ENCODE assay signal across 8 cellular contexts in the genomic region with DNA sequence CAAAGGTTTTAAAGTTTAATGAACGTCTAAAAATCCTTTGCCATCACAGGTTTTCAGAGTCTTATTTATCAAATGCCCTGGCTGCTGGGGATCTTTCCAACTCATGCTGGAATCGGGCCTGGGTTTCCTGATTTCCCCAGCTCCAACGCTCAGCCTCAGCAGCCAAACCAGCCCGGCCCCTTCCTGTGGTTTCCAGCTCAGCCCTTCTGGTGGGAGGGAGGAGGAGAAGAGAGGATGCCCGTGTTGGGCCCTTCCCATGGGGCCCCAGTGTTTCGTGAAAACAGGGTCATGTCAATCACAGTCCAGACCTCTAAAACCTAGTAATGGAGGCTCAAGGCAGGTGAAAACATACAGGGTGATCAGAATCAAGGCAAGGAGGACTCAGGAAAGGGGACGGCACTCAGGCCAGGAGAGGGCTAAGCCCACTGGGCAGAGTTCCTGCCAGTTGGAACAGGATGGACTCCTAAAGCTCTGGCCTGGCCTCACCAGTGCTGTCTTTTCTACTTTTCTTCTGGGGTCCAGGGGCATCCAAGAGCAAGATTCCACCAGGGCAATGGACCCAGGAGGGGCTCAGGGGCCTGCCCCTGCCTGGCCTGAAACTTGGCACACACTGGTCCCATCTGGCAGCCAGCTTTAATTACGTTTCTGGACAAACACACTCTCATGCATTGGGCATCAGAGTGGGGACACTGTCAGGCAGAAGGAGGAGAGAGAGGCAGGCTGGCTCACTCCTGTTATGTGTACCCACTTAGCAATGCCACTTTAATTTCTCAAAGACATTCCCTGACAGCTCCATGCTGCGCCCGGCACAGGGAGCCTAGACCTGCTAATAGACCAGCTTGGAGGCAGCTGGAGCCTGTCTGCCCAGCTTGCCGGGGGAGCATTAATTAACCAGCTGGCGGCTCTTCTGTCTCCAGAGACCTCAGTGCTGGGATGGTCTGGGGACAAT.
DNase-seq lines count a peak whose midpoint lies in the region; ATAC-seq lines count a peak whose summit lies in the region.

No MANE protein-coding gene starts in this region.

- H3K27ac ChIP-seq in skeletal muscle tissue (ENCODE audit: low read depth, low read length) (peak overlapping the region; percentile 73), Karpas-422 (ENCODE audit: low read length) (no peak overlapping the region)

- H3K9me2 ChIP-seq in Karpas-422 (replicated peaks; ENCODE audit: insufficient read depth, low read length) = no peaks in the 10 kb centered on the region

- H3K4me2 ChIP-seq in Karpas-422 (ENCODE audit: low read depth, low read length, poor library complexity, severe bottlenecking) = no peak overlapping the region

- ATAC-seq in Right ventricle myocardium inferior (peak; percentile 80), GM18511 (IDR thresholded peaks at IDR 0.05; ENCODE audit: unreplicated experiment) (no peak)

- H3K4me1 ChIP-seq in skeletal muscle tissue (ENCODE audit: control insufficient read depth in 3 of 3, insufficient read depth in 3 of 3, low read length in 3 of 3) (peaks cover 29 to 36% (median 35%) of the 10 kb centered on the region in 3 donors), Karpas-422 (ENCODE audit: low read length) (peaks cover 15% of the 10 kb centered on the region)

- H3K9me3 ChIP-seq in skeletal muscle tissue (ENCODE audit: control insufficient read depth in 3 of 3, low read length in 3 of 3) (peaks cover 0 to 4% (median 0%) of the 10 kb centered on the region in 3 donors), Karpas-422 (ENCODE audit: low read length) (peaks cover 14% of the 10 kb centered on the region)

- DNase-seq in H4 (ENCODE audit: low spot score) (peak; percentile 47), NOMO-1 (lab: John Stamatoyannopoulos, UW; ENCODE audit: unreplicated experiment in 2 of 2) (peak; percentile 48 to 54), Right ventricle myocardium inferior (ENCODE audit: missing footprints) (peak; percentile 81), OCI-M2 (lab: John Stamatoyannopoulos, UW; ENCODE audit: unreplicated experiment) (no peak), Karpas-422 (no peak)
- DNase-seq in stimulated activated CD4-positive, alpha-beta T cell treated with anti-CD3 and anti-CD28 coated beads, Interleukin-4, amount 100 ng/mL, for 1 hour = no peak

- no peaks in the 10 kb centered on the region for H3K79me2 ChIP-seq in Karpas-422 (ENCODE audit: low read length)

- H4K20me1 ChIP-seq in Karpas-422 (ENCODE audit: insufficient read depth, low read depth, low read length) = no peaks in the 10 kb centered on the region

- H2AFZ ChIP-seq in Karpas-422 (ENCODE audit: low read length) = no peak overlapping the region

- H3K27me3 ChIP-seq in skeletal muscle tissue (ENCODE audit: control insufficient read depth in 3 of 3, insufficient read depth in 3 of 3, low read length in 3 of 3) = no peaks in the 10 kb centered on the region
- peaks cover 5% of the 10 kb centered on the region; the same call in 1 of the 2 replicates for H3K27me3 ChIP-seq in Karpas-422 (ENCODE audit: low read length)

- H3K4me3 ChIP-seq in skeletal muscle tissue (ENCODE audit: low read length in 3 of 3) (no peak overlapping the region), Karpas-422 (ENCODE audit: low read length) (no peak overlapping the region)

- intact Hi-C loops in Right ventricle myocardium inferior (cut with DNase I) = loop anchor here (2.0 to 5.0 kb wide), 3 partner anchors 52 to 382 kb away; no protein-coding TSS in a partner anchor

- peak overlapping the region in 1 of 3 donors; percentile 23 for H3K9ac ChIP-seq in skeletal muscle tissue (ENCODE audit: low read depth in 1 of 3, low read length in 3 of 3)
- no peak overlapping the region for H3K9ac ChIP-seq in Karpas-422 (ENCODE audit: low read length)

- H3K36me3 ChIP-seq in skeletal muscle tissue (ENCODE audit: control insufficient read depth in 3 of 3, insufficient read depth in 3 of 3, low read length in 3 of 3) (no peaks in the 10 kb centered on the region), Karpas-422 (ENCODE audit: insufficient read depth, low read length) (peaks cover 5% of the 10 kb centered on the region; the same call in 1 of the 2 replicates)

Comparison
In these comparisons a context has a peak if more than half of its experiments do, and no peak if none do; other contexts are left out.
1. DNase-seq: peak in H4 (single experiment), NOMO-1 (2 of 2) and Right ventricle myocardium inferior (single experiment); none in OCI-M2 (single experiment), stimulated activated CD4-positive, alpha-beta T cell treated with anti-CD3 and anti-CD28 coated beads, Interleukin-4, amount 100 ng/mL, for 1 hour (single experiment) and Karpas-422 (single experiment).